In genomic region chrX:3119376-3119775, GRCh38 we compare ENCODE assay signal across 27 cellular contexts.
"Had no signal": no experiment of that assay in that cellular context is flagged by ENCODE, and none has a peak within 500 bp of the region (broad histone marks: within the 10 kb centered on the region; RNA-seq: fewer than 3 reads in every experiment).

No MANE protein-coding gene starts in this region.

- H3K36me3 ChIP-seq: brain microvascular endothelial cell, esophagus muscularis mucosa, neutrophil, ovary, right lobe of liver, thoracic aorta, uterus had no signal

- H3K9me3 ChIP-seq: esophagus muscularis mucosa, neutrophil, ovary, right lobe of liver, thoracic aorta, uterus had no signal

- H3K27ac ChIP-seq: brain microvascular endothelial cell, esophagus muscularis mucosa, neutrophil, ovary, right lobe of liver, thoracic aorta, uterus had no signal

- H3K27me3 ChIP-seq: brain microvascular endothelial cell, esophagus muscularis mucosa, neutrophil, ovary, right lobe of liver, uterus had no signal

- H3K4me1 ChIP-seq: esophagus muscularis mucosa, right lobe of liver, uterus had no signal

- DNase-seq: activated B cell treated with CpG ODN at 0.5 μM for 24 hours; activated CD8-positive, alpha-beta memory T cell treated with anti-CD3 and anti-CD28 coated beads, Interleukin-2, amount 10 ng/mL, durations not matched to agents 7 days and 5 days; activated CD8-positive, alpha-beta T cell treated with anti-CD3 and anti-CD28 coated beads, Interleukin-2, amount 10 ng/mL, durations not matched to agents 7 days and 5 days; activated naive CD4-positive, alpha-beta T cell; activated T-cell treated with anti-CD3 and anti-CD28 coated beads for 4 hours; activated T-cell treated with anti-CD3 and anti-CD28 coated beads, Interleukin-2, amount 50 U/mL, for 72 hours; anterior cingulate cortex; brain microvascular endothelial cell; caudate nucleus; dermis blood vessel endothelial cell; effector CD4-positive, alpha-beta T cell; foreskin melanocyte; islet precursor cell; left cardiac atrium; left ventricle myocardium superior; ovary; right lobe of liver; stimulated activated CD4-positive, alpha-beta T cell treated with anti-CD3 and anti-CD28 coated beads, Interleukin-12 subunit alpha, Interleukin-12 subunit beta, amount 100 ng/mL, for 4 hours; stimulated activated CD4-positive, alpha-beta T cell treated with anti-CD3 and anti-CD28 coated beads, Interleukin-4, amount 100 ng/mL, for 1 hour; stimulated activated naive CD8-positive, alpha-beta T cell treated with anti-CD3 and anti-CD28 coated beads, Interleukin-15, Interleukin-2, amounts not matched to agents 100 U/mL and 50 U/mL, for 24 hours; T-helper 1 cell; uterus had no signal

- H3K4me3 ChIP-seq: esophagus muscularis mucosa, ovary, right lobe of liver, thoracic aorta, uterus had no signal

- FAIRE-seq: colon had no signal

- ATAC-seq: activated CD8-positive, alpha-beta memory T cell treated with anti-CD3 and anti-CD28 coated beads, Interleukin-2, amount 10 ng/mL, durations not matched to agents 7 days and 5 days; activated CD8-positive, alpha-beta T cell treated with anti-CD3 and anti-CD28 coated beads, Interleukin-2, amount 10 ng/mL, durations not matched to agents 7 days and 5 days; activated naive CD4-positive, alpha-beta T cell treated with anti-CD3 and anti-CD28 coated beads, Interleukin-2, amount 50 U/mL, for 72 hours; activated T-cell treated with anti-CD3 and anti-CD28 coated beads, Interleukin-2, amount 50 U/mL, for 72 hours; left cardiac atrium; left ventricle myocardium superior; right lobe of liver; stimulated activated naive CD8-positive, alpha-beta T cell treated with anti-CD3 and anti-CD28 coated beads, Interleukin-15, Interleukin-2, amounts not matched to agents 100 U/mL and 50 U/mL, for 24 hours had no signal
